Comparison of ENCODE assay signal across 26 cellular contexts in genomic region chr11:40380871-40381270, GRCh38.
"Had no signal": no experiment of that assay in that cellular context is flagged by ENCODE, and none has a peak within 500 bp of the region (broad histone marks: within the 10 kb centered on the region; RNA-seq: fewer than 3 reads in every experiment).

No MANE protein-coding gene starts in this region.

- FAIRE-seq: endothelial cell of umbilical vein, frontal cortex, pancreas had no signal

- H3K4me2 ChIP-seq: smooth muscle cell had no signal

- H3K27ac ChIP-seq: coronary artery, esophagus muscularis mucosa, lower lobe of right lung, neutrophil, pancreas, stomach, thyroid gland had no signal

- H3K4me3 ChIP-seq: coronary artery, esophagus muscularis mucosa, lower lobe of right lung, pancreas, smooth muscle cell, stomach, thyroid gland had no signal

- H3K4me1 ChIP-seq: esophagus muscularis mucosa, lower lobe of right lung, pancreas, stomach, thyroid gland had no signal

- H3K27me3 ChIP-seq: esophagus muscularis mucosa, neutrophil, pancreas, stomach, thyroid gland had no signal

- ATAC-seq: left colon; left ventricle myocardium superior; lower lobe of right lung; natural killer cell; pancreas; sciatic nerve; stimulated activated effector memory CD8-positive, alpha-beta T cell treated with anti-CD3 and anti-CD28 coated beads, Interleukin-12 subunit alpha, Interleukin-12 subunit beta, amount 100 ng/mL, for 72 hours had no signal

- H3K36me3 ChIP-seq: esophagus muscularis mucosa, lower lobe of right lung, neutrophil, pancreas, stomach, thyroid gland had no signal

- DNase-seq: dermis blood vessel endothelial cell; effector memory CD4-positive, alpha-beta T cell; hypothalamus; immature natural killer cell; islet precursor cell; kidney glomerular epithelial cell; left colon; left ventricle myocardium superior; lower lobe of right lung; natural killer cell; pancreas; retina; stimulated activated CD4-positive, alpha-beta T cell treated with anti-CD3 and anti-CD28 coated beads, Interleukin-2, amount 100 ng/mL, for 24 hours; stimulated activated CD4-positive, alpha-beta T cell treated with anti-CD3 and anti-CD28 coated beads, Interleukin-4, amount 100 ng/mL, for 24 hours; stimulated activated naive CD4-positive, alpha-beta T cell treated with Interleukin-2 at 50 U/mL for 16 hours; stomach; thyroid gland; trophoblast cell had no signal

- H3K9me3 ChIP-seq: esophagus muscularis mucosa, lower lobe of right lung, neutrophil, pancreas, stomach, thyroid gland had no signal
